Comparison of ENCODE assay signal across 1 cellular context in the genomic region with DNA sequence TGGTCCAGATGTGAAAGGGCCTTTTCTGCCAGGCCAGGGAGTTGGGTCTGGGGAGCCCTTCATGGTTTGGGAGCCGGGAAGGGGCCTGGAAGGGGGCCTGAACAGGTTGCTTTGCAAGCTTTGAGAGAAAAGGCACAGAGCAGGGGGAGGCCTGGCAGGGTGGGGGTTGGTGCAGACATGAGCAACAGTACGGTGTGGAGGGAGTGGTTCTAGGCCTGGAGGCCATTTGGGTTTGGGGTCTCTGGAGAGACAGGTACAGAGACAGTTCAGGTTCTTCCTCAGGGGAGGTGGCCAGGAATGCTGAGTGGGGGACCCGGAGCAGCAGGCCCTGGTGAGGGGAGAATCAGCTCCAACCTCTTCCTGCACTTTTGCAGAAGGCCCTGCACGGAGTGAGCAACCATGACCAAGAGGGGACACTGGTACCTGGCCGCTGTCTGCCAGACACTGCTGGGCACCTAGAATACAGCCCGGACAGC.
TF ChIP-seq lines count a peak whose summit lies in the region.

No MANE protein-coding gene starts in this region.

TF ChIP-seq in IMR-90, 13 proteins besides CTCF, POLR2A, EP300 and RAD21:
- no peak for TF ChIP-seq RFX5 (IDR thresholded peaks at IDR 0.05; ENCODE audit: low read depth, low read length)
- TF ChIP-seq, protein P1, sequence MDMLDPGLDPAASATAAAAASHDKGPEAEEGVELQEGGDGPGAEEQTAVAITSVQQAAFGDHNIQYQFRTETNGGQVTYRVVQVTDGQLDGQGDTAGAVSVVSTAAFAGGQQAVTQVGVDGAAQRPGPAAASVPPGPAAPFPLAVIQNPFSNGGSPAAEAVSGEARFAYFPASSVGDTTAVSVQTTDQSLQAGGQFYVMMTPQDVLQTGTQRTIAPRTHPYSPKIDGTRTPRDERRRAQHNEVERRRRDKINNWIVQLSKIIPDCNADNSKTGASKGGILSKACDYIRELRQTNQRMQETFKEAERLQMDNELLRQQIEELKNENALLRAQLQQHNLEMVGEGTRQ (IDR thresholded peaks at IDR 0.05; ENCODE audit: low read depth, low read length) = no peak
- TF ChIP-seq FOS (IDR thresholded peaks at IDR 0.05; ENCODE audit: low read depth, low read length) = no peak
- no peak for TF ChIP-seq CHD1 (IDR thresholded peaks at IDR 0.05; ENCODE audit: low read depth, low read length)
- no peak for TF ChIP-seq SMC3 (IDR thresholded peaks at IDR 0.05; ENCODE audit: low read depth, low read length)
- TF ChIP-seq NFE2L2 (IDR thresholded peaks at IDR 0.05; ENCODE audit: low read depth, low read length) = no peak
- TF ChIP-seq, protein P2, sequence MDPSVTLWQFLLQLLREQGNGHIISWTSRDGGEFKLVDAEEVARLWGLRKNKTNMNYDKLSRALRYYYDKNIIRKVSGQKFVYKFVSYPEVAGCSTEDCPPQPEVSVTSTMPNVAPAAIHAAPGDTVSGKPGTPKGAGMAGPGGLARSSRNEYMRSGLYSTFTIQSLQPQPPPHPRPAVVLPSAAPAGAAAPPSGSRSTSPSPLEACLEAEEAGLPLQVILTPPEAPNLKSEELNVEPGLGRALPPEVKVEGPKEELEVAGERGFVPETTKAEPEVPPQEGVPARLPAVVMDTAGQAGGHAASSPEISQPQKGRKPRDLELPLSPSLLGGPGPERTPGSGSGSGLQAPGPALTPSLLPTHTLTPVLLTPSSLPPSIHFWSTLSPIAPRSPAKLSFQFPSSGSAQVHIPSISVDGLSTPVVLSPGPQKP (IDR thresholded peaks at IDR 0.05; ENCODE audit: borderline replicate concordance, low read depth, low read length) = no peak
- TF ChIP-seq RCOR1 (IDR thresholded peaks at IDR 0.05; ENCODE audit: insufficient replicate concordance, low read length) = no peak
- no peak for TF ChIP-seq MAZ (IDR thresholded peaks at IDR 0.05; ENCODE audit: borderline replicate concordance, low read depth, low read length)
- TF ChIP-seq MAFK (IDR thresholded peaks at IDR 0.05; ENCODE audit: low read depth, low read length) = no peak
- no peak for TF ChIP-seq BHLHE40 (IDR thresholded peaks at IDR 0.05; ENCODE audit: low read depth, low read length)
- no peak for TF ChIP-seq CEBPB (IDR thresholded peaks at IDR 0.05; ENCODE audit: low read depth, low read length)
- no peak for TF ChIP-seq MXI1 (IDR thresholded peaks at IDR 0.05; ENCODE audit: borderline replicate concordance, low read depth, low read length)
